In genomic region chr15:66302489-66302888, GRCh38 we compare ENCODE assay signal across 2 cellular contexts.
TF ChIP-seq lines count a peak whose summit lies in the region.

No MANE protein-coding gene starts in this region.

TF ChIP-seq in SK-N-SH treated with all-trans-retinoic acid at 6 μM for 48 hours, 23 proteins besides CTCF, POLR2A, EP300 and RAD21:
- no peak for TF ChIP-seq CREB5 (CRISPR knock-in tag; IDR thresholded peaks at IDR 0.05; ENCODE audit: low read depth)
- peak; percentile 82 for TF ChIP-seq ZFP3 (CRISPR knock-in tag; IDR thresholded peaks at IDR 0.05)

TF ChIP-seq in SK-N-SH, 30 proteins besides CTCF, POLR2A, EP300 and RAD21 (continued from another document):
- TF ChIP-seq PBX3 (IDR thresholded peaks at IDR 0.05) (no peak), FOXJ3 (CRISPR knock-in tag; IDR thresholded peaks at IDR 0.05) (no peak)
